Comparison of ENCODE assay signal across 33 cellular contexts in genomic region chr10:58990693-58991092, GRCh38.
"Had no signal": no experiment of that assay in that cellular context is flagged by ENCODE, and none has a peak within 500 bp of the region (broad histone marks: within the 10 kb centered on the region; RNA-seq: fewer than 3 reads in every experiment).

No MANE protein-coding gene starts in this region.

- H3K4me3 Mint-ChIP-seq: activated CD4-positive, alpha-beta memory T cell treated with anti-CD3 and anti-CD28 coated beads for 36 hours; activated CD4-positive, alpha-beta T cell treated with anti-CD3 and anti-CD28 coated beads for 36 hours; activated CD4-positive, alpha-beta T cell treated with anti-CD3 and anti-CD28 coated beads, Interleukin-2, amount 10 ng/mL, durations not matched to agents 7 days and 5 days; activated naive CD4-positive, alpha-beta T cell treated with anti-CD3 and anti-CD28 coated beads for 36 hours; activated T-cell treated with anti-CD3 and anti-CD28 coated beads, Interleukin-2, amount 50 U/mL, for 4 hours; activated T-helper 1 cell treated with anti-CD3 and anti-CD28 coated beads, Interleukin-12 subunit alpha, Interleukin-12 subunit beta, Interleukin-2, Interleukin-4 antibody, amounts not matched to agents 30 ng/mL and 10 ng/mL and 1 ng/mL, durations not matched to agents 14 hours and 24 hours and 36 hours; brain; T-helper 1 cell treated with Interleukin-12 subunit alpha and Interleukin-12 subunit beta and Interleukin-4 antibody, amounts not matched to agents 30 μg/mL and 1 μg/mL, for 36 hours; T-helper 2 cell treated with Interferon-gamma antibody and Interleukin-4, amounts not matched to agents 5 μg/mL and 100 μg/mL, for 36 hours; WTC11 had no signal

- FAIRE-seq: bronchial epithelial cell, TTC549 had no signal

- H3K27me3 Mint-ChIP-seq: activated CD4-positive, alpha-beta memory T cell treated with anti-CD3 and anti-CD28 coated beads for 36 hours; activated CD4-positive, alpha-beta T cell treated with anti-CD3 and anti-CD28 coated beads for 36 hours; activated CD4-positive, alpha-beta T cell treated with anti-CD3 and anti-CD28 coated beads, Interleukin-2, amount 10 ng/mL, durations not matched to agents 7 days and 5 days had no signal

- H3K4me2 ChIP-seq: KMS-11 had no signal

- ATAC-seq: activated CD4-positive, alpha-beta T cell treated with anti-CD3 and anti-CD28 coated beads for 36 hours; activated CD4-positive, CD25-positive, alpha-beta regulatory T cell treated with anti-CD3 and anti-CD28 coated beads, Interleukin-2, amount 50 U/mL, for 24 hours; activated naive CD4-positive, alpha-beta T cell treated with anti-CD3 and anti-CD28 coated beads, Interleukin-2, amount 50 U/mL, for 72 hours; activated T-cell treated with anti-CD3 and anti-CD28 coated beads, Interleukin-2, amount 50 U/mL, for 4 hours; Panc1; WTC11 had no signal

- H3K9me3 Mint-ChIP-seq: activated CD4-positive, alpha-beta T cell treated with anti-CD3 and anti-CD28 coated beads, Interleukin-2, amount 10 ng/mL, durations not matched to agents 7 days and 5 days; activated naive CD4-positive, alpha-beta T cell treated with anti-CD3 and anti-CD28 coated beads for 36 hours; activated T-helper 1 cell treated with anti-CD3 and anti-CD28 coated beads, Interleukin-12 subunit alpha, Interleukin-12 subunit beta, Interleukin-2, Interleukin-4 antibody, amounts not matched to agents 30 ng/mL and 10 ng/mL and 1 ng/mL, durations not matched to agents 14 hours and 24 hours and 36 hours; T-helper 1 cell treated with Interleukin-12 subunit alpha and Interleukin-12 subunit beta and Interleukin-4 antibody, amounts not matched to agents 30 μg/mL and 1 μg/mL, for 36 hours had no signal

- DNase-seq: activated CD4-positive, alpha-beta memory T cell treated with anti-CD3 and anti-CD28 coated beads for 36 hours; activated CD4-positive, alpha-beta T cell treated with anti-CD3 and anti-CD28 coated beads for 36 hours; activated CD4-positive, alpha-beta T cell treated with anti-CD3 and anti-CD28 coated beads, Interleukin-2, amount 10 ng/mL, durations not matched to agents 7 days and 5 days; activated CD8-positive, alpha-beta memory T cell treated with anti-CD3 and anti-CD28 coated beads, Interleukin-2, amount 50 U/mL, for 4 hours; activated gamma-delta T cell treated with Interleukin-2 at 50 U/mL for 16 hours; activated naive CD4-positive, alpha-beta T cell treated with anti-CD3 and anti-CD28 coated beads for 36 hours; activated T-cell treated with anti-CD3 and anti-CD28 coated beads for 4 hours; activated T-cell treated with anti-CD3 and anti-CD28 coated beads, Interleukin-2, amount 50 U/mL, for 4 hours; adrenal gland; anterior cingulate cortex; central memory CD4-positive, alpha-beta T cell; MM.1S; MV-4-11; NCI-H1092; NCI-H1436 treated with DMSO at 0.1 percent for 48 hours; NCI-H1694 treated with DMSO at 0.1 percent for 48 hours; NCI-H2029; NCI-H345; NCI-H524 treated with DMSO at 0.1 percent for 48 hours; SHP77; SJCRH30 had no signal

- H3K4me1 Mint-ChIP-seq: activated CD4-positive, alpha-beta T cell treated with anti-CD3 and anti-CD28 coated beads for 36 hours; activated CD4-positive, alpha-beta T cell treated with anti-CD3 and anti-CD28 coated beads, Interleukin-2, amount 10 ng/mL, durations not matched to agents 7 days and 5 days had no signal

- H3K27me3 ChIP-seq: adrenal gland, SJCRH30 had no signal

- H3K4me3 ChIP-seq: adrenal gland, SJCRH30, SK-N-MC had no signal

- H3K9me3 ChIP-seq: SJCRH30 had no signal

- H3K36me3 Mint-ChIP-seq: activated CD4-positive, alpha-beta memory T cell treated with anti-CD3 and anti-CD28 coated beads for 36 hours had no signal

- H3K27ac ChIP-seq: adrenal gland, KMS-11, SJCRH30, SK-N-MC had no signal

- H3K27ac Mint-ChIP-seq: activated CD4-positive, alpha-beta memory T cell treated with anti-CD3 and anti-CD28 coated beads for 36 hours; activated CD4-positive, alpha-beta T cell treated with anti-CD3 and anti-CD28 coated beads for 36 hours; activated CD4-positive, alpha-beta T cell treated with anti-CD3 and anti-CD28 coated beads, Interleukin-2, amount 10 ng/mL, durations not matched to agents 7 days and 5 days; activated naive CD4-positive, alpha-beta T cell treated with anti-CD3 and anti-CD28 coated beads for 36 hours; activated naive CD4-positive, alpha-beta T cell treated with anti-CD3 and anti-CD28 coated beads, Interleukin-2, amount 50 U/mL, for 72 hours; activated T-helper 1 cell treated with anti-CD3 and anti-CD28 coated beads, Interleukin-12 subunit alpha, Interleukin-12 subunit beta, Interleukin-2, Interleukin-4 antibody, amounts not matched to agents 30 ng/mL and 10 ng/mL and 1 ng/mL, durations not matched to agents 14 hours and 24 hours and 36 hours; brain; T-helper 1 cell treated with Interleukin-12 subunit alpha and Interleukin-12 subunit beta and Interleukin-4 antibody, amounts not matched to agents 30 μg/mL and 1 μg/mL, for 36 hours; T-helper 2 cell treated with Interferon-gamma antibody and Interleukin-4, amounts not matched to agents 5 μg/mL and 100 μg/mL, for 36 hours; WTC11 had no signal

- H3K36me3 ChIP-seq: adrenal gland, SJCRH30 had no signal

- H3K9ac ChIP-seq: KMS-11 had no signal
